In the genomic region with DNA sequence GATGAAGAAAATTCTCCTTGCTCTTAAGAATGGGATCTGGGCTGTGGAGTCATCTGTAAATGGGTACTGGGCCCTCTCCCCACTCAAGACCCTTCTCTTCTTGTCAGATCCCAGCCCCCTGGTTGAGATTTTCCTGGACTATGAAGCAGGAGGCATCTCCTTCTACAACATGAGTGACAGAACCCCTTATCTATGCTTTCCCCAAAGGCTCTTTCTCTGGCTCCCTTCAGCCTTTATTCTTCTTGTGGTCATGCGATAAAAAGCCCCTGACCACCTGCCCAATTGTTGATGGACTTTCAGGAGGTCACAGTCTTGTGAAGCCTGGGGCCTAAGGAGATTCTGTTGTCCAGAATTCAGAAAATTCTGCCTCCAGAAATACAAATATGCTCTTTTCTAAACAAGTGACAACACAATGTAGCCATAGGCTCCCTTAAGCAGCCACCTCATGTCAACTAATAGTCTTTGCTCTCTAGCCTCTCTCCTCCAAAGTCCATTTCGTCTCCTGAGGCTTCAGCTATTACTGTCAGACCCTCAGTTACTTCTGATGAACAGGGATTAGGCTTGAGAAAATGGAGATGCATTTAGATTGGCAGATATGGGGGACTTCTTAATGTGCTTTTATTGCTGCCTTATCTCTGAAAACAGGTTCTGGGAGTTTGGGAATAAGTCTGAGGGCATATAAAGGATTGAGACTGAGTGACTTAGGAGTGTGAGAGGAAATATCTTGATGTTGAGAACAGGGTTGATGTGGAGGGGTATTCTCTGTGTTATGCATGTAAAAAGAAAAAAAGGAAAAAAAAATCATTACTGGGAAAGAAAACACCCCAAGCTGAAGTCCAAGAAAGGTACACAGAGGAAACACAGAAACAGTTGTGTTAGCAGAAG, we compare ENCODE assay signal across 21 cellular contexts. TPM values are rescaled to one million over a fixed set of nuclear protein-coding genes. Genes with fewer than 3 reads are reported as not detected.
DNase-seq lines count a peak whose midpoint lies in the region; ATAC-seq and TF ChIP-seq lines count a peak whose summit lies in the region.
"Had no signal": no experiment of that assay in that cellular context is flagged by ENCODE, and none has a peak within 500 bp of the region (broad histone marks: within the 10 kb centered on the region; RNA-seq: fewer than 3 reads in every experiment).

No MANE protein-coding gene starts in this region.

- no peaks in the 10 kb centered on the region for H3K27me3 Mint-ChIP-seq in CD4-positive, alpha-beta memory T cell
- no peaks in the 10 kb centered on the region for H3K27me3 Mint-ChIP-seq in stimulated activated memory B cell treated with anti-CD40 and anti-IgM and Interleukin-4, amounts not matched to agents 10 μg/mL and 1 μg/mL and 100 μg/mL, for 72 hours

- intact Hi-C loops in CD4-positive, alpha-beta memory T cell (cut with micrococcal nuclease): no loop called here
- intact Hi-C loops in left lung (cut with DNase I): no loop called here

- no peak overlapping the region for H3K27ac ChIP-seq in CD4-positive, alpha-beta memory T cell (ENCODE audit: low read depth, low read length)
- peak overlapping the region; percentile 81 for H3K27ac ChIP-seq in OCI-LY1 (ENCODE audit: low read depth, low read length, poor library complexity, severe bottlenecking)
- H3K27ac ChIP-seq in left lung: peak overlapping the region; percentile 36 to 91
- H3K27ac ChIP-seq: SK-N-MC had no signal

- H3K27me3 ChIP-seq in CD4-positive, alpha-beta memory T cell (ENCODE audit: insufficient read depth, low read length): no peaks in the 10 kb centered on the region
- H3K27me3 ChIP-seq in OCI-LY1 (ENCODE audit: insufficient read depth, low read length) (no peaks in the 10 kb centered on the region), left lung (no peaks in the 10 kb centered on the region)

- H3K36me3 Mint-ChIP-seq in CD4-positive, alpha-beta memory T cell: peaks cover 0 to 8% of the 10 kb centered on the region in 2 donors
- no peaks in the 10 kb centered on the region for H3K36me3 Mint-ChIP-seq in stimulated activated memory B cell treated with anti-CD40 and anti-IgM and Interleukin-4, amounts not matched to agents 10 μg/mL and 1 μg/mL and 100 μg/mL, for 72 hours

- H3K4me2 ChIP-seq in OCI-LY1 (ENCODE audit: low read length): no peak overlapping the region

- H3K36me3 ChIP-seq in CD4-positive, alpha-beta memory T cell (ENCODE audit: insufficient read depth, low read length): no peaks in the 10 kb centered on the region
- no peaks in the 10 kb centered on the region for H3K36me3 ChIP-seq in OCI-LY1 (ENCODE audit: insufficient read depth, low read length)
- no peaks in the 10 kb centered on the region for H3K36me3 ChIP-seq in left lung
- H3K36me3 ChIP-seq: thoracic aorta had no signal

- CTCF ChIA-PET in CD4-positive, alpha-beta memory T cell (lab: Charles Lee; ENCODE audit: partially characterized antibody): no interaction called here

- no peaks in the 10 kb centered on the region for H3K79me2 ChIP-seq in OCI-LY1 (ENCODE audit: insufficient read depth, low read length)

- no peaks in the 10 kb centered on the region; the same call in 1 of the 2 replicates for H3F3A ChIP-seq in OCI-LY1 (ENCODE audit: insufficient read depth, low read length)

- ATAC-seq in left lung: no peak
- ATAC-seq in stimulated activated memory B cell treated with anti-CD40 and anti-IgM and Interleukin-4, amounts not matched to agents 10 μg/mL and 1 μg/mL and 100 μg/mL, for 72 hours: no peak
- ATAC-seq: activated naive CD4-positive, alpha-beta T cell treated with anti-CD3 and anti-CD28 coated beads, Interleukin-2, amount 50 U/mL, for 72 hours had no signal

- TF ChIP-seq CTCF in OCI-LY1 (IDR thresholded peaks at IDR 0.05; ENCODE audit: low read length): no peak
- no peak for TF ChIP-seq CTCF in left lung (IDR thresholded peaks at IDR 0.05)

- H4K20me1 ChIP-seq in OCI-LY1 (ENCODE audit: insufficient read depth, low read length): no peaks in the 10 kb centered on the region

- in situ Hi-C loops in G401 (cut with HindIII; ENCODE audit: low sequenced_read_pairs): no loop called here

- peaks cover 41% of the 10 kb centered on the region for H3K4me1 ChIP-seq in CD4-positive, alpha-beta memory T cell (ENCODE audit: insufficient read depth, low read length)
- H3K4me1 ChIP-seq in OCI-LY1 (ENCODE audit: insufficient read depth, low read length, severe bottlenecking): peaks cover 49% of the 10 kb centered on the region
- H3K4me1 ChIP-seq in left lung: peaks cover 5 to 53% of the 10 kb centered on the region in 2 donors

- H3K4me1 Mint-ChIP-seq in CD4-positive, alpha-beta memory T cell: peaks cover 25 to 58% (median 40%) of the 10 kb centered on the region in 4 donors
- peaks cover 58% of the 10 kb centered on the region for H3K4me1 Mint-ChIP-seq in stimulated activated memory B cell treated with anti-CD40 and anti-IgM and Interleukin-4, amounts not matched to agents 10 μg/mL and 1 μg/mL and 100 μg/mL, for 72 hours

- no peak overlapping the region for H2AFZ ChIP-seq in OCI-LY1 (ENCODE audit: low read length)

- no peak overlapping the region for H3K4me3 ChIP-seq in CD4-positive, alpha-beta memory T cell (ENCODE audit: low read length in 2 of 2)
- no peak overlapping the region for H3K4me3 ChIP-seq in OCI-LY1 (ENCODE audit: low read depth, low read length, poor library complexity, severe bottlenecking)
- no peak overlapping the region for H3K4me3 ChIP-seq in left lung
- H3K4me3 ChIP-seq: SK-N-MC, thoracic aorta had no signal

- no peak overlapping the region for H3K4me3 Mint-ChIP-seq in CD4-positive, alpha-beta memory T cell
- no peak overlapping the region for H3K4me3 Mint-ChIP-seq in stimulated activated memory B cell treated with anti-CD40 and anti-IgM and Interleukin-4, amounts not matched to agents 10 μg/mL and 1 μg/mL and 100 μg/mL, for 72 hours

- no peaks in the 10 kb centered on the region for H3K9me3 ChIP-seq in CD4-positive, alpha-beta memory T cell (ENCODE audit: control insufficient read depth in 1 of 2, low read length in 2 of 2)
- peaks cover 8% of the 10 kb centered on the region for H3K9me3 ChIP-seq in OCI-LY1 (ENCODE audit: low read length)
- H3K9me3 ChIP-seq in left lung: no peaks in the 10 kb centered on the region
- H3K9me3 ChIP-seq: thoracic aorta had no signal

- H3K9me2 ChIP-seq in OCI-LY1 (ENCODE audit: low read depth, low read length): no peaks in the 10 kb centered on the region

- H3K27ac Mint-ChIP-seq in CD4-positive, alpha-beta memory T cell: peak overlapping the region in 6 of 7 donors; percentile 12 to 99 (median 71)
- H3K27ac Mint-ChIP-seq in stimulated activated memory B cell treated with anti-CD40 and anti-IgM and Interleukin-4, amounts not matched to agents 10 μg/mL and 1 μg/mL and 100 μg/mL, for 72 hours: peak overlapping the region; percentile 88

- H3K9ac ChIP-seq in OCI-LY1 (ENCODE audit: low read length): no peak overlapping the region

- POLR2A ChIA-PET in CD4-positive, alpha-beta memory T cell (lab: Charles Lee; ENCODE audit: partially characterized antibody): no interaction called here

- peaks cover 0 to 2% (median 0%) of the 10 kb centered on the region in 8 donors for H3K9me3 Mint-ChIP-seq in CD4-positive, alpha-beta memory T cell
- no peaks in the 10 kb centered on the region for H3K9me3 Mint-ChIP-seq in stimulated activated memory B cell treated with anti-CD40 and anti-IgM and Interleukin-4, amounts not matched to agents 10 μg/mL and 1 μg/mL and 100 μg/mL, for 72 hours
- H3K9me3 Mint-ChIP-seq: activated naive CD4-positive, alpha-beta T cell treated with anti-CD3 and anti-CD28 coated beads, Interleukin-2, amount 50 U/mL, for 72 hours had no signal

- DNase-seq in CD4-positive, alpha-beta memory T cell: no peak
- DNase-seq in left lung (no peak), G401 (ENCODE audit: low spot score) (no peak), CD1c-positive myeloid dendritic cell (ENCODE audit: extremely low spot score) (no peak), SK-N-DZ (ENCODE audit: low spot score) (no peak)
- DNase-seq: activated CD4-positive, alpha-beta T cell treated with anti-CD3 and anti-CD28 coated beads for 48 hours; HCEC 1CT; kidney glomerular epithelial cell; NCI-H1105; NCI-H2029; stimulated activated CD4-positive, alpha-beta T cell treated with anti-CD3 and anti-CD28 coated beads, Interleukin-4, amount 100 ng/mL, for 24 hours; stimulated activated naive CD4-positive, alpha-beta T cell treated with Interleukin-2 at 50 U/mL for 16 hours; T-helper 2 cell had no signal

RNA-seq across cellular contexts. Expression of a gene that starts 20.6 kb away (rescaled TPM):
- total RNA-seq in CD4-positive, alpha-beta memory T cell: 10 to 100 TPM; 57.0 to 62.8 TPM
- 10 to 100 TPM; 10.9 to 15.9 TPM for polyA plus RNA-seq in CD4-positive, alpha-beta memory T cell
- total RNA-seq in left lung: 10 to 100 TPM; 17.5 to 34.7 TPM
- total RNA-seq in G401 (2014; rRNA removed; shearing (Covaris generic)): 5.0 and 5.8 TPM in 2 replicates
- polyA plus RNA-seq in SK-N-DZ (2014; cell fraction: cytosol; rRNA removed): 17.2 and 17.9 TPM in 2 replicates
- 19.9 and 23.3 TPM in 2 replicates for polyA plus RNA-seq in SK-N-DZ (2014; cell fraction: nucleus; rRNA removed)

RNA-seq across cellular contexts. Expression of a gene that starts 21.8 kb away (rescaled TPM):
- not detected for total RNA-seq in CD4-positive, alpha-beta memory T cell
- under 1 TPM in 1 of 2 donors, not detected in 1; 0.08 TPM for polyA plus RNA-seq in CD4-positive, alpha-beta memory T cell
- total RNA-seq in left lung: not detected
- 0.06 TPM in 1 of 2 replicates, not detected in the other for total RNA-seq in G401 (2014; rRNA removed; shearing (Covaris generic))
- 0.03 and 0.16 TPM in 2 replicates for polyA plus RNA-seq in SK-N-DZ (2014; cell fraction: cytosol; rRNA removed)
- 0.17 TPM in 1 of 2 replicates, not detected in the other for polyA plus RNA-seq in SK-N-DZ (2014; cell fraction: nucleus; rRNA removed)
- total RNA-seq: myocyte, osteocyte, renal cortical epithelial cell, thoracic aorta had no signal

RNA-seq across cellular contexts. Expression of a gene that starts 38.0 kb away (rescaled TPM):
- total RNA-seq in CD4-positive, alpha-beta memory T cell: 100 to 1,000 TPM; 211 to 215 TPM
- polyA plus RNA-seq in CD4-positive, alpha-beta memory T cell: 10 to 100 TPM; 72.7 to 72.9 TPM
- 10 to 100 TPM; 41.1 to 54.7 TPM for total RNA-seq in left lung
- 0.14 and 0.68 TPM in 2 replicates for total RNA-seq in G401 (2014; rRNA removed; shearing (Covaris generic))
- 0.38 TPM in 1 of 2 replicates, not detected in the other for polyA plus RNA-seq in SK-N-DZ (2014; cell fraction: cytosol; rRNA removed)
- polyA plus RNA-seq in SK-N-DZ (2014; cell fraction: nucleus; rRNA removed): 0.26 and 1.3 TPM in 2 replicates

RNA-seq across cellular contexts. Expression of a gene that starts 59.8 kb away (rescaled TPM):
- total RNA-seq in CD4-positive, alpha-beta memory T cell: 100 to 1,000 TPM; 102 to 105 TPM
- polyA plus RNA-seq in CD4-positive, alpha-beta memory T cell: 100 to 1,000 TPM; 154 to 305 TPM
- total RNA-seq in left lung: 10 to 100 TPM; 41.2 to 47.2 TPM
- total RNA-seq in G401 (2014; rRNA removed; shearing (Covaris generic)): 140 and 145 TPM in 2 replicates
- polyA plus RNA-seq in SK-N-DZ (2014; cell fraction: cytosol; rRNA removed): 128 and 134 TPM in 2 replicates
- 60.1 and 87.1 TPM in 2 replicates for polyA plus RNA-seq in SK-N-DZ (2014; cell fraction: nucleus; rRNA removed)

Comparison
In these comparisons a context has a peak if more than half of its experiments do, and no peak if none do; other contexts are left out.
1. RNA of a gene that starts 38.0 kb away (total RNA-seq): 211 to 215 TPM in CD4-positive, alpha-beta memory T cell and 41.1 to 54.7 TPM in left lung; 0.14 to 0.68 TPM in G401; every median in the first group is over 10 times any median in the second.